Comparison of ENCODE assay signal across 16 cellular contexts in genomic region chr2:73494031-73494430, GRCh38.
DNase-seq lines count a peak whose midpoint lies in the region; ATAC-seq and TF ChIP-seq lines count a peak whose summit lies in the region.
"Had no signal": no experiment of that assay in that cellular context is flagged by ENCODE, and none has a peak within 500 bp of the region (broad histone marks: within the 10 kb centered on the region; RNA-seq: fewer than 3 reads in every experiment).

No MANE protein-coding gene starts in this region.

- H3K27me3 ChIP-seq in endodermal cell (ENCODE audit: control insufficient read depth, insufficient read depth, low read length, poor library complexity, severe bottlenecking), result no peaks in the 10 kb centered on the region
- H3K27me3 ChIP-seq: ovary, SJCRH30, transverse colon had no signal

- TF ChIP-seq CTCF in endodermal cell (conservative IDR thresholded peaks at IDR 0.05), result no peak

- H3K4me3 Mint-ChIP-seq in activated naive CD8-positive, alpha-beta T cell treated with anti-CD3 and anti-CD28 coated beads, Interleukin-2, amount 50 U/mL, for 24 hours, result no peak overlapping the region
- no peak overlapping the region for H3K4me3 Mint-ChIP-seq in activated naive CD8-positive, alpha-beta T cell treated with anti-CD3 and anti-CD28 coated beads for 36 hours
- H3K4me3 Mint-ChIP-seq in endodermal cell, result no peak overlapping the region
- no peak overlapping the region for H3K4me3 Mint-ChIP-seq in stimulated activated effector memory CD8-positive, alpha-beta T cell treated with anti-CD3 and anti-CD28 coated beads, Interleukin-12 subunit alpha, Interleukin-12 subunit beta, amount 100 ng/mL, for 72 hours
- H3K4me3 Mint-ChIP-seq: activated naive CD8-positive, alpha-beta T cell had no signal

- H3K27ac Mint-ChIP-seq in activated naive CD8-positive, alpha-beta T cell treated with anti-CD3 and anti-CD28 coated beads, Interleukin-2, amount 50 U/mL, for 24 hours, result no peak overlapping the region
- H3K27ac Mint-ChIP-seq in activated naive CD8-positive, alpha-beta T cell treated with anti-CD3 and anti-CD28 coated beads for 36 hours, result no peak overlapping the region
- H3K27ac Mint-ChIP-seq in endodermal cell, result no peak overlapping the region
- no peak overlapping the region for H3K27ac Mint-ChIP-seq in stimulated activated effector memory CD8-positive, alpha-beta T cell treated with anti-CD3 and anti-CD28 coated beads, Interleukin-12 subunit alpha, Interleukin-12 subunit beta, amount 100 ng/mL, for 72 hours
- H3K27ac Mint-ChIP-seq: activated naive CD8-positive, alpha-beta T cell had no signal

- peaks cover 39% of the 10 kb centered on the region for H3K36me3 Mint-ChIP-seq in activated naive CD8-positive, alpha-beta T cell treated with anti-CD3 and anti-CD28 coated beads, Interleukin-2, amount 50 U/mL, for 24 hours (ENCODE audit: low read depth)
- H3K36me3 Mint-ChIP-seq in activated naive CD8-positive, alpha-beta T cell treated with anti-CD3 and anti-CD28 coated beads for 36 hours, result peaks cover 41% of the 10 kb centered on the region
- peaks cover 43% of the 10 kb centered on the region for H3K36me3 Mint-ChIP-seq in endodermal cell (ENCODE audit: low read depth)
- H3K36me3 Mint-ChIP-seq in stimulated activated effector memory CD8-positive, alpha-beta T cell treated with anti-CD3 and anti-CD28 coated beads, Interleukin-12 subunit alpha, Interleukin-12 subunit beta, amount 100 ng/mL, for 72 hours, result peaks cover 28% of the 10 kb centered on the region

- H3K9ac ChIP-seq in endodermal cell (ENCODE audit: extremely low read depth, low read length, poor library complexity, severe bottlenecking), result no peak overlapping the region
- H3K9ac ChIP-seq: KMS-11 had no signal

- no peaks in the 10 kb centered on the region for H3K4me1 ChIP-seq in endodermal cell (ENCODE audit: control insufficient read depth, insufficient read depth, low read length)
- H3K4me1 ChIP-seq: SJCRH30, transverse colon had no signal

- H3K9me3 ChIP-seq in endodermal cell (ENCODE audit: control insufficient read depth, low read length), result no peaks in the 10 kb centered on the region
- H3K9me3 ChIP-seq: ovary, SJCRH30, transverse colon had no signal

- DNase-seq in activated naive CD8-positive, alpha-beta T cell treated with anti-CD3 and anti-CD28 coated beads, Interleukin-2, amount 50 U/mL, for 24 hours, result peak; percentile 8
- no peak for DNase-seq in activated naive CD8-positive, alpha-beta T cell treated with anti-CD3 and anti-CD28 coated beads for 36 hours
- DNase-seq in NCI-H226 (peak; percentile 18), endodermal cell (peak; percentile 46), NCI-H1092 (lab: John Stamatoyannopoulos, UW) (no peak)
- no peak for DNase-seq in stimulated activated effector memory CD8-positive, alpha-beta T cell treated with anti-CD3 and anti-CD28 coated beads, Interleukin-12 subunit alpha, Interleukin-12 subunit beta, amount 100 ng/mL, for 72 hours (ENCODE audit: low spot score in 2 of 2)
- no peak for DNase-seq in activated CD8-positive, alpha-beta memory T cell treated with anti-CD3 and anti-CD28 coated beads for 24 hours
- DNase-seq: DMS 273 treated with DMSO at 0.1 percent for 48 hours, NCI-H1930, NCI-H82, ovary, transverse colon had no signal

- no peak overlapping the region for H3K27ac ChIP-seq in endodermal cell (ENCODE audit: low read depth, low read length)
- H3K27ac ChIP-seq: KMS-11, ovary, SJCRH30, transverse colon had no signal

- H3K4me1 Mint-ChIP-seq in activated naive CD8-positive, alpha-beta T cell treated with anti-CD3 and anti-CD28 coated beads, Interleukin-2, amount 50 U/mL, for 24 hours, result peaks cover 8% of the 10 kb centered on the region
- H3K4me1 Mint-ChIP-seq in activated naive CD8-positive, alpha-beta T cell treated with anti-CD3 and anti-CD28 coated beads for 36 hours, result peaks cover 3% of the 10 kb centered on the region
- no peaks in the 10 kb centered on the region for H3K4me1 Mint-ChIP-seq in endodermal cell
- H3K4me1 Mint-ChIP-seq in stimulated activated effector memory CD8-positive, alpha-beta T cell treated with anti-CD3 and anti-CD28 coated beads, Interleukin-12 subunit alpha, Interleukin-12 subunit beta, amount 100 ng/mL, for 72 hours, result peaks cover 6% of the 10 kb centered on the region

- H3K9me3 Mint-ChIP-seq in activated naive CD8-positive, alpha-beta T cell treated with anti-CD3 and anti-CD28 coated beads, Interleukin-2, amount 50 U/mL, for 24 hours, result no peaks in the 10 kb centered on the region
- no peaks in the 10 kb centered on the region for H3K9me3 Mint-ChIP-seq in activated naive CD8-positive, alpha-beta T cell treated with anti-CD3 and anti-CD28 coated beads for 36 hours
- no peaks in the 10 kb centered on the region for H3K9me3 Mint-ChIP-seq in endodermal cell
- no peaks in the 10 kb centered on the region for H3K9me3 Mint-ChIP-seq in stimulated activated effector memory CD8-positive, alpha-beta T cell treated with anti-CD3 and anti-CD28 coated beads, Interleukin-12 subunit alpha, Interleukin-12 subunit beta, amount 100 ng/mL, for 72 hours

- no peaks in the 10 kb centered on the region for H3K27me3 Mint-ChIP-seq in activated naive CD8-positive, alpha-beta T cell treated with anti-CD3 and anti-CD28 coated beads, Interleukin-2, amount 50 U/mL, for 24 hours
- no peaks in the 10 kb centered on the region for H3K27me3 Mint-ChIP-seq in activated naive CD8-positive, alpha-beta T cell treated with anti-CD3 and anti-CD28 coated beads for 36 hours
- H3K27me3 Mint-ChIP-seq in endodermal cell (ENCODE audit: insufficient read depth), result no peaks in the 10 kb centered on the region
- H3K27me3 Mint-ChIP-seq: activated naive CD8-positive, alpha-beta T cell had no signal

- peaks cover 27% of the 10 kb centered on the region for H3K36me3 ChIP-seq in endodermal cell (ENCODE audit: control insufficient read depth, insufficient read depth, low read length)
- H3K36me3 ChIP-seq: ovary had no signal

- ATAC-seq in activated naive CD8-positive, alpha-beta T cell treated with anti-CD3 and anti-CD28 coated beads, Interleukin-2, amount 50 U/mL, for 24 hours, result peak; percentile 97
- ATAC-seq in stimulated activated effector memory CD8-positive, alpha-beta T cell treated with anti-CD3 and anti-CD28 coated beads, Interleukin-12 subunit alpha, Interleukin-12 subunit beta, amount 100 ng/mL, for 72 hours, result peak; percentile 69
- no peak for ATAC-seq in GM18520 (IDR thresholded peaks at IDR 0.05; ENCODE audit: unreplicated experiment)

- 95% methylated on average over 1 of the region's 2 CpGs; no CpG with 5 or more reads in 1 of the 2 experiments for WGBS in endodermal cell (ENCODE audit: insufficient coverage in 1 of 2, insufficient read length in 1 of 2), 2 experiments

- H3K4me3 ChIP-seq in endodermal cell (ENCODE audit: low read length), result no peak overlapping the region
- H3K4me3 ChIP-seq: ovary, SJCRH30, transverse colon had no signal

Comparison
In these comparisons a context has a peak if more than half of its experiments do, and no peak if none do; other contexts are left out.
1. DNase-seq: peak in activated naive CD8-positive, alpha-beta T cell treated with anti-CD3 and anti-CD28 coated beads, Interleukin-2, amount 50 U/mL, for 24 hours (single experiment), NCI-H226 (single experiment) and endodermal cell (single experiment); none in activated naive CD8-positive, alpha-beta T cell treated with anti-CD3 and anti-CD28 coated beads for 36 hours (single experiment), stimulated activated effector memory CD8-positive, alpha-beta T cell treated with anti-CD3 and anti-CD28 coated beads, Interleukin-12 subunit alpha, Interleukin-12 subunit beta, amount 100 ng/mL, for 72 hours (0 of 2), activated CD8-positive, alpha-beta memory T cell treated with anti-CD3 and anti-CD28 coated beads for 24 hours (single experiment) and NCI-H1092 (single experiment).